Comparison of ENCODE assay signal across 26 cellular contexts in genomic region chr10:13909911-13910617, GRCh38.
DNase-seq lines count a peak whose midpoint lies in the region; ATAC-seq, FAIRE-seq and TF ChIP-seq lines count a peak whose summit lies in the region.
"Had no signal": no experiment of that assay in that cellular context is flagged by ENCODE, and none has a peak within 500 bp of the region (broad histone marks: within the 10 kb centered on the region; RNA-seq: fewer than 3 reads in every experiment).

No MANE protein-coding gene starts in this region.

- TF ChIP-seq CTCF in MM.1S (IDR thresholded peaks at IDR 0.05; ENCODE audit: low read length): no peak
- TF ChIP-seq CTCF in fibroblast of pulmonary artery (IDR thresholded peaks at IDR 0.05; ENCODE audit: low read length, missing control alignments): no peak
- TF ChIP-seq CTCF in osteocyte (IDR thresholded peaks at IDR 0.05): no peak
- no peak for TF ChIP-seq CTCF in pancreas (IDR thresholded peaks at IDR 0.05)
- TF ChIP-seq CTCF in right atrium auricular region (IDR thresholded peaks at IDR 0.05): no peak

- no peaks in the 10 kb centered on the region for H3K9me3 ChIP-seq in MM.1S (replicated peaks; ENCODE audit: insufficient read depth, low read length)
- H3K9me3 ChIP-seq in pancreas: no peaks in the 10 kb centered on the region
- no peaks in the 10 kb centered on the region for H3K9me3 ChIP-seq in right atrium auricular region
- H3K9me3 ChIP-seq: mucosa of descending colon had no signal

- H3K4me3 Mint-ChIP-seq in osteocyte (ENCODE audit: unreplicated experiment): no peak overlapping the region
- H3K4me3 Mint-ChIP-seq: activated CD8-positive, alpha-beta T cell treated with anti-CD3 and anti-CD28 coated beads for 36 hours; activated naive CD8-positive, alpha-beta T cell treated with anti-CD3 and anti-CD28 coated beads, Interleukin-2, amount 10 ng/mL, durations not matched to agents 7 days and 5 days; CD4-positive, alpha-beta memory T cell had no signal

- no peaks in the 10 kb centered on the region for H3K27me3 ChIP-seq in MM.1S (replicated peaks; ENCODE audit: insufficient read depth, low read length)
- H3K27me3 ChIP-seq in pancreas: no peaks in the 10 kb centered on the region
- no peaks in the 10 kb centered on the region for H3K27me3 ChIP-seq in right atrium auricular region
- H3K27me3 ChIP-seq: hepatocyte, SJSA1, tibial artery had no signal

- WGBS in pancreas, 2 donors: 89 to 94% methylated on average over 5 of the region's 5 CpGs

- H3K9ac ChIP-seq in MM.1S (ENCODE audit: low read length): no peak overlapping the region

- intact Hi-C loops in pancreas (cut with DNase I): no loop called here

- no peaks in the 10 kb centered on the region for H4K20me1 ChIP-seq in MM.1S (ENCODE audit: insufficient read depth, low read length)

- H3F3A ChIP-seq in MM.1S (ENCODE audit: insufficient read depth, low read length): no peaks in the 10 kb centered on the region

- H3K27ac ChIP-seq in MM.1S (ENCODE audit: low read length) (no peak overlapping the region), pancreas (no peak overlapping the region), right atrium auricular region (no peak overlapping the region)
- H3K27ac ChIP-seq: hepatocyte, SJSA1 had no signal

- H3K4me3 ChIP-seq in MM.1S (ENCODE audit: low read length): no peak overlapping the region
- no peak overlapping the region for H3K4me3 ChIP-seq in fibroblast of pulmonary artery (replicated peaks; ENCODE audit: low read depth, low read length)
- no peak overlapping the region for H3K4me3 ChIP-seq in pancreas
- no peak overlapping the region for H3K4me3 ChIP-seq in right atrium auricular region
- H3K4me3 ChIP-seq: hepatocyte, mucosa of descending colon, SJSA1, tibial artery had no signal

- no peaks in the 10 kb centered on the region for H3K9me2 ChIP-seq in MM.1S (replicated peaks; ENCODE audit: insufficient read depth, low read length)

- ATAC-seq in pancreas: no peak
- ATAC-seq: activated CD8-positive, alpha-beta T cell treated with anti-CD3 and anti-CD28 coated beads for 36 hours; left ventricle myocardium superior; mucosa of descending colon; sciatic nerve; stimulated activated naive CD8-positive, alpha-beta T cell treated with anti-CD3 and anti-CD28 coated beads, Interleukin-15, Interleukin-2, amounts not matched to agents 100 U/mL and 50 U/mL, for 24 hours had no signal

- peaks cover 44% of the 10 kb centered on the region for H3K4me1 Mint-ChIP-seq in osteocyte (ENCODE audit: unreplicated experiment)

- no peak overlapping the region for H3K4me2 ChIP-seq in MM.1S (ENCODE audit: low read depth, low read length)
- H3K4me2 ChIP-seq: hepatocyte had no signal

- H2AFZ ChIP-seq in MM.1S (ENCODE audit: low read length): no peak overlapping the region
- H2AFZ ChIP-seq: hepatocyte had no signal

- H3K79me2 ChIP-seq in MM.1S (ENCODE audit: low read length): no peaks in the 10 kb centered on the region
- H3K79me2 ChIP-seq: hepatocyte had no signal

- H3K36me3 ChIP-seq in MM.1S (replicated peaks; ENCODE audit: insufficient read depth, low read length) (no peaks in the 10 kb centered on the region), pancreas (no peaks in the 10 kb centered on the region), right atrium auricular region (no peaks in the 10 kb centered on the region)
- H3K36me3 ChIP-seq: SJSA1, tibial artery had no signal

- FAIRE-seq in pancreas (lab: Jason Lieb, UNC): no peak
- FAIRE-seq: RCC 7860 had no signal

- H3K27ac Mint-ChIP-seq in osteocyte (ENCODE audit: unreplicated experiment): peak overlapping the region; percentile 53
- H3K27ac Mint-ChIP-seq: activated CD8-positive, alpha-beta T cell treated with anti-CD3 and anti-CD28 coated beads for 36 hours; activated naive CD8-positive, alpha-beta T cell treated with anti-CD3 and anti-CD28 coated beads, Interleukin-2, amount 10 ng/mL, durations not matched to agents 7 days and 5 days; CD4-positive, alpha-beta memory T cell had no signal

- H3K4me1 ChIP-seq in MM.1S (ENCODE audit: low read length) (no peaks in the 10 kb centered on the region), pancreas (no peaks in the 10 kb centered on the region), right atrium auricular region (no peaks in the 10 kb centered on the region)

- no peaks in the 10 kb centered on the region for H3K27me3 Mint-ChIP-seq in osteocyte (ENCODE audit: unreplicated experiment)
- H3K27me3 Mint-ChIP-seq: activated CD8-positive, alpha-beta T cell treated with anti-CD3 and anti-CD28 coated beads for 36 hours had no signal

- DNase-seq in MM.1S: peak; percentile 20
- DNase-seq in NOMO-1 treated with DMSO at 0.1 percent for 48 hours (lab: John Stamatoyannopoulos, UW; ENCODE audit: unreplicated experiment): peak; percentile 82
- peak; percentile 80 for DNase-seq in fibroblast of pulmonary artery (ENCODE audit: low read depth)
- DNase-seq in osteocyte (ENCODE audit: extremely low spot score, unreplicated experiment): no peak
- DNase-seq in DMS 273 treated with DMSO at 0.1 percent for 48 hours (lab: John Stamatoyannopoulos, UW): no peak
- DNase-seq in pancreas: no peak
- DNase-seq in right atrium auricular region (ENCODE audit: low spot score): no peak
- DNase-seq: activated CD4-positive, CD25-positive, alpha-beta regulatory T cell treated with anti-CD3 and anti-CD28 coated beads, Interleukin-2, amount 50 U/mL, for 72 hours; activated CD8-positive, alpha-beta T cell treated with anti-CD3 and anti-CD28 coated beads for 36 hours; activated effector memory CD4-positive, alpha-beta T cell treated with Interleukin-2 at 50 U/mL for 16 hours; activated naive CD8-positive, alpha-beta T cell treated with anti-CD3 and anti-CD28 coated beads, Interleukin-2, amount 10 ng/mL, durations not matched to agents 7 days and 5 days; activated T-cell treated with anti-CD3 and anti-CD28 coated beads for 4 hours; CD4-positive, alpha-beta memory T cell; foreskin melanocyte; GF-D8; left ventricle myocardium superior; mucosa of descending colon; NCI-H1105; NCI-H2029; NCI-H345; stimulated activated naive CD8-positive, alpha-beta T cell treated with anti-CD3 and anti-CD28 coated beads, Interleukin-15, Interleukin-2, amounts not matched to agents 100 U/mL and 50 U/mL, for 24 hours; tibial artery had no signal

- peaks cover 11% of the 10 kb centered on the region for H3K9me3 Mint-ChIP-seq in osteocyte (ENCODE audit: unreplicated experiment)
- H3K9me3 Mint-ChIP-seq: activated CD8-positive, alpha-beta T cell treated with anti-CD3 and anti-CD28 coated beads for 36 hours; activated naive CD8-positive, alpha-beta T cell treated with anti-CD3 and anti-CD28 coated beads, Interleukin-2, amount 10 ng/mL, durations not matched to agents 7 days and 5 days; CD4-positive, alpha-beta memory T cell had no signal

- H3K36me3 Mint-ChIP-seq in osteocyte (ENCODE audit: unreplicated experiment): peaks cover 51% of the 10 kb centered on the region
- H3K36me3 Mint-ChIP-seq: activated naive CD8-positive, alpha-beta T cell treated with anti-CD3 and anti-CD28 coated beads, Interleukin-2, amount 10 ng/mL, durations not matched to agents 7 days and 5 days; CD4-positive, alpha-beta memory T cell had no signal

Comparison
In these comparisons a context has a peak if more than half of its experiments do, and no peak if none do; other contexts are left out.
1. DNase-seq: peak in MM.1S (single experiment), NOMO-1 treated with DMSO at 0.1 percent for 48 hours (single experiment) and fibroblast of pulmonary artery (single experiment); none in osteocyte (single experiment), DMS 273 treated with DMSO at 0.1 percent for 48 hours (single experiment), pancreas (0 of 6) and right atrium auricular region (single experiment).